Comparison of ENCODE assay signal across 18 cellular contexts in the genomic region with DNA sequence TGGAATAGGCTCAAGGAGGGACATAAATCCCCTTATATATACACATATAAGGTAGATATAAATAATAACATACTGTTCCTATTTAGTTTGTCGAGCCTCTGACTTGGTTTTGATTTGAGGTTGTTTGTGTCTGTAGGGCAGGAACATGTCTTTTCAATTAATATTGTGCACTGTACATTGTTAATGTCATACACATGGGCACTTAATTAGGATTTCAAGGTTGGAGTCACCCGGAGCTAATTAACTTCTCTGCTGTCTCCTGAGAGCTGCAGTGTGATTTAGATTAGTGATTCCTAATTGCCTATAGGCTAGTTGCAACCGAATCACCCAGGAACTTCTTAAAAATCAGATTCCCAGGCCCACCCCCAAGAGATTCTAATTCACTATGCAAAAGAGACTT. TPM values are rescaled to one million over a fixed set of nuclear protein-coding genes. Genes with fewer than 3 reads are reported as not detected.
DNase-seq lines count a peak whose midpoint lies in the region; ATAC-seq, FAIRE-seq and TF ChIP-seq lines count a peak whose summit lies in the region.
"Had no signal": no experiment of that assay in that cellular context is flagged by ENCODE, and none has a peak within 500 bp of the region (broad histone marks: within the 10 kb centered on the region; RNA-seq: fewer than 3 reads in every experiment).

No MANE protein-coding gene starts in this region.

- peak overlapping the region; percentile 75 for H3K27ac ChIP-seq in left ventricle myocardium inferior (replicated peaks)
- peak overlapping the region in 3 of 4 donors; percentile 20 to 60 (median 38) for H3K27ac ChIP-seq in esophagus squamous epithelium
- peak overlapping the region; percentile 14 for H3K27ac ChIP-seq in subcutaneous abdominal adipose tissue (ENCODE audit: low read depth, low read length)
- H3K27ac ChIP-seq in pancreas: no peak overlapping the region
- H3K27ac ChIP-seq: BLaER1 had no signal

- DNase-seq in left ventricle myocardium inferior (no peak), cardiac septum (ENCODE audit: low spot score) (no peak), esophagus squamous epithelium (lab: John Stamatoyannopoulos, UW) (no peak), pancreas (no peak), NCI-H524 (lab: John Stamatoyannopoulos, UW) (no peak)
- DNase-seq in activated naive CD8-positive, alpha-beta T cell treated with anti-CD3 and anti-CD28 coated beads for 36 hours: no peak
- DNase-seq: CD8-positive, alpha-beta T cell; DMS79 treated with DMSO at 0.1 percent for 48 hours; HCEC 1CT; NCI-H187; NCI-H2171; NCI-H446; NCI-H748 treated with DMSO at 0.1 percent for 48 hours; PC-3 had no signal

- H3K27me3 Mint-ChIP-seq in activated naive CD8-positive, alpha-beta T cell treated with anti-CD3 and anti-CD28 coated beads for 36 hours: no peaks in the 10 kb centered on the region

- peaks cover 22% of the 10 kb centered on the region for H3K36me3 Mint-ChIP-seq in activated naive CD8-positive, alpha-beta T cell treated with anti-CD3 and anti-CD28 coated beads for 36 hours

- no peak overlapping the region for H3K4me3 Mint-ChIP-seq in activated naive CD8-positive, alpha-beta T cell treated with anti-CD3 and anti-CD28 coated beads for 36 hours
- H3K4me3 Mint-ChIP-seq: CD8-positive, alpha-beta T cell had no signal

- peak overlapping the region in 1 of 5 donors; percentile 17 for H3K9ac ChIP-seq in subcutaneous abdominal adipose tissue (ENCODE audit: low read length in 5 of 5)
- H3K9ac ChIP-seq: BLaER1 had no signal

- no peaks in the 10 kb centered on the region for H3K36me3 ChIP-seq in left ventricle myocardium inferior
- H3K36me3 ChIP-seq in esophagus squamous epithelium: peaks cover 0 to 5% (median 0%) of the 10 kb centered on the region in 3 donors
- peaks cover 0 to 2% (median 0%) of the 10 kb centered on the region in 5 donors for H3K36me3 ChIP-seq in subcutaneous abdominal adipose tissue (ENCODE audit: control insufficient read depth in 5 of 5, insufficient read depth in 5 of 5, low read length in 5 of 5)
- H3K36me3 ChIP-seq in pancreas: no peaks in the 10 kb centered on the region

- H3K9me3 ChIP-seq in left ventricle myocardium inferior (replicated peaks): no peaks in the 10 kb centered on the region
- no peaks in the 10 kb centered on the region for H3K9me3 ChIP-seq in esophagus squamous epithelium
- no peaks in the 10 kb centered on the region for H3K9me3 ChIP-seq in subcutaneous abdominal adipose tissue (ENCODE audit: control insufficient read depth in 5 of 5, low read length in 5 of 5)
- H3K9me3 ChIP-seq in pancreas: no peaks in the 10 kb centered on the region
- H3K9me3 ChIP-seq: BLaER1 had no signal

- no peak for TF ChIP-seq CTCF in left ventricle myocardium inferior (IDR thresholded peaks at IDR 0.05; ENCODE audit: borderline replicate concordance)
- TF ChIP-seq CTCF in esophagus squamous epithelium (IDR thresholded peaks at IDR 0.05): no peak
- no peak for TF ChIP-seq CTCF in pancreas (IDR thresholded peaks at IDR 0.05)

- no peak overlapping the region for H3K27ac Mint-ChIP-seq in activated naive CD8-positive, alpha-beta T cell treated with anti-CD3 and anti-CD28 coated beads for 36 hours
- H3K27ac Mint-ChIP-seq: CD8-positive, alpha-beta T cell had no signal

- TF ChIP-seq POLR2A in esophagus squamous epithelium (IDR thresholded peaks at IDR 0.05): no peak

- FAIRE-seq in pancreas (lab: Jason Lieb, UNC): no peak
- FAIRE-seq: A204.1, D721Med had no signal

- H3K27me3 ChIP-seq in left ventricle myocardium inferior (ENCODE audit: low read depth) (no peaks in the 10 kb centered on the region), esophagus squamous epithelium (no peaks in the 10 kb centered on the region), subcutaneous abdominal adipose tissue (ENCODE audit: control insufficient read depth in 5 of 5, insufficient read depth in 4 of 5, low read length in 5 of 5) (no peaks in the 10 kb centered on the region), pancreas (no peaks in the 10 kb centered on the region)
- H3K27me3 ChIP-seq: BLaER1 had no signal

- ATAC-seq in pancreas: no peak
- ATAC-seq: CD8-positive, alpha-beta T cell; PC-3 had no signal

- no peaks in the 10 kb centered on the region for H3K9me3 Mint-ChIP-seq in activated naive CD8-positive, alpha-beta T cell treated with anti-CD3 and anti-CD28 coated beads for 36 hours
- H3K9me3 Mint-ChIP-seq: CD8-positive, alpha-beta T cell had no signal

- H3K4me3 ChIP-seq in left ventricle myocardium inferior (no peak overlapping the region), esophagus squamous epithelium (no peak overlapping the region), subcutaneous abdominal adipose tissue (ENCODE audit: low read depth in 1 of 5, low read length in 5 of 5) (no peak overlapping the region), pancreas (no peak overlapping the region)
- H3K4me3 ChIP-seq: BLaER1 had no signal

- peaks cover 51% of the 10 kb centered on the region for H3K4me1 ChIP-seq in left ventricle myocardium inferior
- H3K4me1 ChIP-seq in esophagus squamous epithelium: peaks cover 0 to 12% (median 8%) of the 10 kb centered on the region in 3 donors
- peaks cover 3 to 23% (median 13%) of the 10 kb centered on the region in 5 donors for H3K4me1 ChIP-seq in subcutaneous abdominal adipose tissue (ENCODE audit: control insufficient read depth in 5 of 5, insufficient read depth in 5 of 5, low read length in 5 of 5)
- H3K4me1 ChIP-seq in pancreas: peaks cover 0 to 1% (median 0%) of the 10 kb centered on the region in 3 donors
- H3K4me1 ChIP-seq: BLaER1 had no signal

- H3K4me1 Mint-ChIP-seq in activated naive CD8-positive, alpha-beta T cell treated with anti-CD3 and anti-CD28 coated beads for 36 hours: peaks cover 4% of the 10 kb centered on the region

- 87 to 94% methylated on average over 3 of the region's 3 CpGs for WGBS in esophagus squamous epithelium, 2 donors
- WGBS in pancreas, 2 donors: 85 to 91% methylated on average over 3 of the region's 3 CpGs

- intact Hi-C loops in left ventricle myocardium inferior (cut with micrococcal nuclease): loop anchor here (10.0 kb wide), 1 partner anchor 70 kb away; no protein-coding TSS in a partner anchor
- intact Hi-C loops in cardiac septum (cut with DNase I): loop anchor here (5.0 kb wide), 1 partner anchor 88 kb away; no protein-coding TSS in a partner anchor
- intact Hi-C loops in esophagus squamous epithelium (cut with DNase I): no loop called here
- intact Hi-C loops in pancreas (cut with DNase I): no loop called here

RNA-seq across cellular contexts. Expression of gene FILIP1L, which starts 50.4 kb away (rescaled TPM):
- 84.9 TPM for total RNA-seq in left ventricle myocardium inferior
- 120 TPM for total RNA-seq in cardiac septum
- 10 to 100 TPM in 2 of 4 donors, 1 to 10 TPM in 2; 2.5 to 23.5 (median 10.7) TPM for total RNA-seq in esophagus squamous epithelium
- total RNA-seq in activated naive CD8-positive, alpha-beta T cell treated with anti-CD3 and anti-CD28 coated beads for 36 hours: under 1 TPM; 0.35 to 0.48 TPM
- total RNA-seq in pancreas: 10 to 100 TPM; 12.5 to 37.7 (median 15.8) TPM
- polyA plus RNA-seq in pancreas: 10 to 100 TPM; 13.6 to 19.0 TPM
- total RNA-seq: PC-3 had no signal

Comparison
In these comparisons a context has a peak if more than half of its experiments do, and no peak if none do; other contexts are left out.
1. H3K27ac ChIP-seq: peak in left ventricle myocardium inferior (single experiment), esophagus squamous epithelium (3 of 4) and subcutaneous abdominal adipose tissue (single experiment); none in pancreas (0 of 4).
2. intact Hi-C loops: an anchor here in left ventricle myocardium inferior (10.0 kb wide) and cardiac septum (5.0 kb wide); none called in esophagus squamous epithelium and pancreas.